Comparison of ENCODE assay signal across 12 cellular contexts in the genomic region with DNA sequence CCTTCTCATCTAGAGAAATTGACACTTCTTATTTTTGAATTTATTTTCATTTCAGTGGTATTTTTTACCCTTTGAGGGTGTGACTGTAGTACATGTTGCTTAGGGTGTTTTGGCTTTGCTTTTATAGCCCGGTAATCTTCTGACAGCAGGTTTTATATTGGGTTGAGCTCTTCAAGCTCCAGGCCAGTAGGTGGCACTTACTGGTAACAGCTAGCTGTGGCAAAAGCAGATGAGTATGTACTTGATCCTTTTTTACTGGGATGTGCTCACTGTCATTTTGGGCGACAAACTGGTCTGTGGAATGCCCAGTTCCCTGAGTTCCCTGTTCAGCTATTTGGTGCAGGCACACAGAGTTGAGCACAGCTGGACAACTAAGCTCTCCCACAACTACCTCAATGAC.
A peak's percentile ranks its signal among the peaks of the same experiment; 100 is the strongest.
DNase-seq lines count a peak whose midpoint lies in the region; ATAC-seq and TF ChIP-seq lines count a peak whose summit lies in the region.
"Had no signal": no experiment of that assay in that cellular context is flagged by ENCODE, and none has a peak within 500 bp of the region (broad histone marks: within the 10 kb centered on the region; RNA-seq: fewer than 3 reads in every experiment).

No MANE protein-coding gene starts in this region.

- no peaks in the 10 kb centered on the region for H3K27me3 ChIP-seq in IMR-90 (ENCODE audit: control insufficient read depth, insufficient read depth, low read length)

- no peak overlapping the region for H4K91ac ChIP-seq in IMR-90 (ENCODE audit: insufficient read depth, low read depth, low read length)

- intact Hi-C loops in IMR-90 (cut with micrococcal nuclease) = no loop called here

- no peak for TF ChIP-seq RAD21 in IMR-90 (IDR thresholded peaks at IDR 0.05; ENCODE audit: low read length)

- H3K9me1 ChIP-seq in IMR-90 (ENCODE audit: insufficient read depth, low read length) = no peaks in the 10 kb centered on the region

- DNase-seq in EL = peak; percentile 8
- DNase-seq in IMR-90 = peak; percentile 4
- DNase-seq in iris pigment epithelial cell (ENCODE audit: low read depth) = peak; percentile 2
- DNase-seq in retina = no peak
- DNase-seq in C1 segment of cervical spinal cord (lab: John Stamatoyannopoulos, UW) = no peak
- DNase-seq in NCI-H748 treated with DMSO at 0.1 percent for 48 hours (lab: John Stamatoyannopoulos, UW) = no peak
- DNase-seq in T-helper 9 cell = no peak
- DNase-seq: activated CD4-positive, alpha-beta T cell treated with anti-CD3 and anti-CD28 coated beads for 1 hour; activated gamma-delta T cell; kidney glomerular epithelial cell; NCI-H1694 treated with DMSO at 0.1 percent for 48 hours had no signal

- no peaks in the 10 kb centered on the region for H4K20me1 ChIP-seq in IMR-90 (ENCODE audit: insufficient read depth, low read length)

- TF ChIP-seq POLR2A in IMR-90 (IDR thresholded peaks at IDR 0.05; ENCODE audit: low read depth, low read length) = no peak

- no peak overlapping the region for H4K8ac ChIP-seq in IMR-90 (ENCODE audit: low read depth in 2 of 2, low read length in 2 of 2)

- dilution Hi-C loops in IMR-90 (cut with HindIII; ENCODE audit: low sequenced_read_pairs, unreplicated experiment) = no loop called here

- H3K18ac ChIP-seq in IMR-90 (ENCODE audit: low read depth, low read length) = no peak overlapping the region

- no peak overlapping the region for H2BK120ac ChIP-seq in IMR-90 (ENCODE audit: low read depth, low read length)

- no peak overlapping the region for H2AK5ac ChIP-seq in IMR-90 (ENCODE audit: low read depth, low read length)

- no peak for TF ChIP-seq CTCF in IMR-90 (conservative IDR thresholded peaks at IDR 0.05; ENCODE audit: low read depth, low read length)

- no peak overlapping the region for H3K14ac ChIP-seq in IMR-90 (replicated peaks; ENCODE audit: low read depth, low read length)

- H3K4ac ChIP-seq in IMR-90 (ENCODE audit: low read depth, low read length) = no peak overlapping the region

- no peak overlapping the region for H4K5ac ChIP-seq in IMR-90 (ENCODE audit: low read depth, low read length)

- in situ Hi-C loops in IMR-90 (cut with MboI; ENCODE audit: low sequenced_read_pairs) = no loop called here

- H3K56ac ChIP-seq in IMR-90 (ENCODE audit: extremely low read depth, insufficient read depth, low read length) = no peak overlapping the region

- WGBS in IMR-90 (ENCODE audit: extremely low coverage in 2 of 2, insufficient read length in 1 of 2), 2 experiments = no CpG with 5 or more reads among the region's 2 CpGs

- CTCF ChIA-PET in IMR-90 (lab: Yijun Ruan, JAX) = interaction anchor here (0.8 to 1.1 kb wide), 2 partner anchors 12 to 139 kb away, joined by 3 read pairs; no protein-coding TSS in a partner anchor

- peak overlapping the region; percentile 11 for H2AFZ ChIP-seq in IMR-90 (replicated peaks; ENCODE audit: low read length, poor library complexity)

- no peak overlapping the region for H2AK9ac ChIP-seq in IMR-90 (replicated peaks; ENCODE audit: low read depth, low read length, poor library complexity)

- no peak overlapping the region for H3K9ac ChIP-seq in IMR-90 (ENCODE audit: low read depth, low read length)

- H3K4me2 ChIP-seq in IMR-90 (ENCODE audit: low read depth, low read length) = no peak overlapping the region

- H2BK5ac ChIP-seq in IMR-90 (ENCODE audit: low read depth, low read length, poor library complexity, severe bottlenecking) = no peak overlapping the region

- POLR2A ChIA-PET in IMR-90 (lab: Charles Lee; ENCODE audit: unreplicated experiment) = no interaction called here

- no peak overlapping the region for H3K4me3 ChIP-seq in IMR-90 (ENCODE audit: insufficient read depth, low read depth, low read length)

- H3K36me3 ChIP-seq in IMR-90 (ENCODE audit: control insufficient read depth, insufficient read depth, low read length) = no peaks in the 10 kb centered on the region

- no peak overlapping the region for H3K27ac ChIP-seq in IMR-90 (ENCODE audit: insufficient read depth, low read length)

- no peak overlapping the region for H2BK20ac ChIP-seq in IMR-90 (ENCODE audit: low read depth, low read length)

- BruUV-seq in IMR-90 (replicated peaks; lab: Mats Ljungman, UMichigan) = no TSS peak

- no peaks in the 10 kb centered on the region for H3K4me1 ChIP-seq in IMR-90 (ENCODE audit: control insufficient read depth, insufficient read depth, low read length)

- no peak for ATAC-seq in IMR-90 (ENCODE audit: low read depth)
- ATAC-seq in SK-N-SH treated with all-trans-retinoic acid at 6 μM for 48 hours = peak; percentile 54; the same call in 2 of the 3 replicates

- H3K79me1 ChIP-seq in IMR-90 (ENCODE audit: low read depth in 1 of 2, low read length in 2 of 2) = no peaks in the 10 kb centered on the region

- H2BK15ac ChIP-seq in IMR-90 (ENCODE audit: low read depth, low read length) = no peak overlapping the region

- no peaks in the 10 kb centered on the region for H3K9me3 ChIP-seq in IMR-90 (ENCODE audit: control insufficient read depth, insufficient read depth, low read length)

- no peak overlapping the region for H3K23ac ChIP-seq in IMR-90 (ENCODE audit: low read depth, low read length)

TF ChIP-seq in IMR-90, 13 proteins besides CTCF, POLR2A, EP300 and RAD21:
- TF ChIP-seq RCOR1 (IDR thresholded peaks at IDR 0.05; ENCODE audit: insufficient replicate concordance, low read length) = no peak
- no peak for TF ChIP-seq CHD1 (IDR thresholded peaks at IDR 0.05; ENCODE audit: low read depth, low read length)
- no peak for TF ChIP-seq BHLHE40 (IDR thresholded peaks at IDR 0.05; ENCODE audit: low read depth, low read length)
- TF ChIP-seq CEBPB (IDR thresholded peaks at IDR 0.05; ENCODE audit: low read depth, low read length) = no peak
- TF ChIP-seq ELK1 (IDR thresholded peaks at IDR 0.05; ENCODE audit: borderline replicate concordance, low read depth, low read length) = no peak
- TF ChIP-seq MAFK (IDR thresholded peaks at IDR 0.05; ENCODE audit: low read depth, low read length) = no peak
- no peak for TF ChIP-seq MXI1 (IDR thresholded peaks at IDR 0.05; ENCODE audit: borderline replicate concordance, low read depth, low read length)
- TF ChIP-seq MAZ (IDR thresholded peaks at IDR 0.05; ENCODE audit: borderline replicate concordance, low read depth, low read length) = no peak
- TF ChIP-seq SMC3 (IDR thresholded peaks at IDR 0.05; ENCODE audit: low read depth, low read length) = no peak
- no peak for TF ChIP-seq RFX5 (IDR thresholded peaks at IDR 0.05; ENCODE audit: low read depth, low read length)
- TF ChIP-seq, protein P1, sequence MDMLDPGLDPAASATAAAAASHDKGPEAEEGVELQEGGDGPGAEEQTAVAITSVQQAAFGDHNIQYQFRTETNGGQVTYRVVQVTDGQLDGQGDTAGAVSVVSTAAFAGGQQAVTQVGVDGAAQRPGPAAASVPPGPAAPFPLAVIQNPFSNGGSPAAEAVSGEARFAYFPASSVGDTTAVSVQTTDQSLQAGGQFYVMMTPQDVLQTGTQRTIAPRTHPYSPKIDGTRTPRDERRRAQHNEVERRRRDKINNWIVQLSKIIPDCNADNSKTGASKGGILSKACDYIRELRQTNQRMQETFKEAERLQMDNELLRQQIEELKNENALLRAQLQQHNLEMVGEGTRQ (IDR thresholded peaks at IDR 0.05; ENCODE audit: low read depth, low read length) = no peak

TF ChIP-seq in SK-N-SH treated with all-trans-retinoic acid at 6 μM for 48 hours, 23 proteins besides CTCF, POLR2A, EP300 and RAD21:
- no peak for TF ChIP-seq PPARA (CRISPR knock-in tag; IDR thresholded peaks at IDR 0.05; ENCODE audit: borderline replicate concordance)
- no peak for TF ChIP-seq TOX (CRISPR knock-in tag; IDR thresholded peaks at IDR 0.05; ENCODE audit: borderline replicate concordance)
- TF ChIP-seq SNAI2 (CRISPR knock-in tag; IDR thresholded peaks at IDR 0.05) = no peak
- TF ChIP-seq OSR1 (CRISPR knock-in tag; IDR thresholded peaks at IDR 0.05) = no peak

Comparison
In these comparisons a context has a peak if more than half of its experiments do, and no peak if none do; other contexts are left out.
1. DNase-seq: peak in EL (single experiment), IMR-90 (single experiment) and iris pigment epithelial cell (single experiment); none in retina (single experiment), C1 segment of cervical spinal cord (0 of 14), NCI-H748 treated with DMSO at 0.1 percent for 48 hours (single experiment) and T-helper 9 cell (single experiment).